In the genomic region with DNA sequence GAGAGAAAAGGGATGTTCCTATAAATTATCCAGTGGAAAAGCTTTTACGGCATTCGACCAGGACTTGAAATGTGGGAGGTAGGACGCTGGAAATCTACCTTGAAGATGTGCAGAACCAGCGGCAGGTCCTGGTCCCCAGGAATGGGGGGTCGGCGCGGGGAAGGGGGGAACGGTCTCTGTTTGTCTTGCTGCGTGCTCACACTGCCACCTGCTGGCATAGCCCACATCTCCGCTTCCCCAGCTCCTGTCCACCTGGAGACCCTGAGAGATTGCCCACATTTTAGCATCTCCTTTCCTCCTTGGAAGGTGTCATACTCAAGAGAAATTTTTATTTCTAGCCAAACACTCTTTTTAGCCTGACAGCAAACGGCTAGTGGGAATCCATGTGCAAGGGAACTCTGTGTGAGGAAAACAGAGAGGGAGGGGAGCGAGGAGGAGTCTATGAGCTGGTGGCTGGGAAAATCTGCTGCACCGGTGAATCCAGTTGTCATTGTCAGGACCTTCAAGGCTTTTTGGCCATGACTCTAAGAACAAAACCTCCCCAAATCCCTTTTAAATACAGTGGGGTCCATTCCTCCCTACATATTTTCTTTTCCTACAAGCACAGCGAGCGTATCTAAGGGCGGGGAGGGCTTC, we compare ENCODE assay signal across 8 cellular contexts.
A peak's percentile ranks its signal among the peaks of the same experiment; 100 is the strongest.
DNase-seq lines count a peak whose midpoint lies in the region; ATAC-seq, FAIRE-seq and TF ChIP-seq lines count a peak whose summit lies in the region.

No MANE protein-coding gene starts in this region.

- peak; percentile 32 for DNase-seq in DND-41
- peak; percentile 8 for DNase-seq in HT-29 (ENCODE audit: low spot score)
- DNase-seq in astrocyte of the cerebellum (ENCODE audit: low read depth) = no peak
- no peak for DNase-seq in kidney
- peak; percentile 29 to 31 for DNase-seq in thyroid gland
- no peak for DNase-seq in stimulated activated effector memory CD8-positive, alpha-beta T cell treated with anti-CD3 and anti-CD28 coated beads, Interleukin-12 subunit alpha, Interleukin-12 subunit beta, amount 100 ng/mL, for 72 hours (ENCODE audit: low spot score in 2 of 2)

- no peak for TF ChIP-seq POLR2A in thyroid gland (IDR thresholded peaks at IDR 0.05)

- H3K9me3 ChIP-seq in DND-41 (ENCODE audit: insufficient read depth, low read length, severe bottlenecking) = no peaks in the 10 kb centered on the region
- no peaks in the 10 kb centered on the region for H3K9me3 ChIP-seq in kidney (ENCODE audit: control insufficient read depth in 1 of 2, low read length in 2 of 2)
- no peaks in the 10 kb centered on the region for H3K9me3 ChIP-seq in thyroid gland

- H3K4me1 Mint-ChIP-seq in stimulated activated effector memory CD8-positive, alpha-beta T cell treated with anti-CD3 and anti-CD28 coated beads, Interleukin-12 subunit alpha, Interleukin-12 subunit beta, amount 100 ng/mL, for 72 hours = no peaks in the 10 kb centered on the region

- H3K36me3 Mint-ChIP-seq in stimulated activated effector memory CD8-positive, alpha-beta T cell treated with anti-CD3 and anti-CD28 coated beads, Interleukin-12 subunit alpha, Interleukin-12 subunit beta, amount 100 ng/mL, for 72 hours = no peaks in the 10 kb centered on the region

- H2AFZ ChIP-seq in DND-41 (ENCODE audit: low read depth, low read length) = 0 out of 2 replicates have a peak overlapping the region, but pooled peaks have one; percentile 6

- TF ChIP-seq CTCF in DND-41 (IDR thresholded peaks at IDR 0.05; ENCODE audit: borderline replicate concordance, extremely low read depth, low read length, poor library complexity, severe bottlenecking) (peak; percentile 76), astrocyte of the cerebellum (IDR thresholded peaks at IDR 0.05; ENCODE audit: low read depth, low read length, missing control alignments) (peak; percentile 94), kidney (IDR thresholded peaks at IDR 0.05; ENCODE audit: borderline replicate concordance, extremely low read depth, insufficient read depth) (peak; percentile 64), thyroid gland (IDR thresholded peaks at IDR 0.05) (peak; percentile 42 to 71 (median 67))

- H3K4me3 Mint-ChIP-seq in stimulated activated effector memory CD8-positive, alpha-beta T cell treated with anti-CD3 and anti-CD28 coated beads, Interleukin-12 subunit alpha, Interleukin-12 subunit beta, amount 100 ng/mL, for 72 hours = no peak overlapping the region

- H3K4me3 ChIP-seq in DND-41 (ENCODE audit: low read depth in 1 of 2, low read length in 2 of 2) (no peak overlapping the region), astrocyte of the cerebellum (ENCODE audit: low read depth, low read length) (no peak overlapping the region), kidney (ENCODE audit: low read length in 2 of 2) (peak overlapping the region; percentile 23 to 52), thyroid gland (replicated peaks in 1 of 3) (no peak overlapping the region)

- no peak overlapping the region for H3K4me2 ChIP-seq in DND-41 (ENCODE audit: insufficient read depth, low read length)

- ATAC-seq in DND-41 (ENCODE audit: insufficient read depth, low read depth) (peak; percentile 53; the same call in 2 of the 3 replicates), GM18517 (IDR thresholded peaks at IDR 0.05; ENCODE audit: unreplicated experiment) (no peak), HG02588 (IDR thresholded peaks at IDR 0.05; ENCODE audit: unreplicated experiment) (no peak)
- ATAC-seq in stimulated activated effector memory CD8-positive, alpha-beta T cell treated with anti-CD3 and anti-CD28 coated beads, Interleukin-12 subunit alpha, Interleukin-12 subunit beta, amount 100 ng/mL, for 72 hours = no peak

- intact Hi-C loops in kidney (cut with DNase I) = no loop called here
- intact Hi-C loops in thyroid gland (cut with DNase I) = no loop called here

- FAIRE-seq in kidney (lab: Jason Lieb, UNC) = no peak

- H3K9ac ChIP-seq in DND-41 (ENCODE audit: low read depth, low read length) (no peak overlapping the region), kidney (ENCODE audit: low read length in 2 of 2) (no peak overlapping the region)

- WGBS in thyroid gland, 2 donors = 32 to 42% methylated on average over 16 of the region's 16 CpGs

- H3K4me1 ChIP-seq in DND-41 (ENCODE audit: insufficient read depth, low read length) (0 out of 2 replicates have a peak, but pooled peaks cover 6% of the 10 kb centered on the region), kidney (ENCODE audit: control insufficient read depth in 1 of 2, insufficient read depth in 1 of 2, low read depth in 1 of 2, low read length in 2 of 2) (peaks cover 0 to 2% of the 10 kb centered on the region in 2 donors), thyroid gland (no peaks in the 10 kb centered on the region)

- H3K27me3 ChIP-seq in DND-41 (ENCODE audit: insufficient read depth, low read length, poor library complexity) = no peaks in the 10 kb centered on the region
- H3K27me3 ChIP-seq in thyroid gland = no peaks in the 10 kb centered on the region

- no peaks in the 10 kb centered on the region for H4K20me1 ChIP-seq in DND-41 (ENCODE audit: insufficient read depth, low read length)

- H3K79me2 ChIP-seq in DND-41 (ENCODE audit: insufficient read depth, low read length) = no peaks in the 10 kb centered on the region

- no peak overlapping the region for H3K27ac ChIP-seq in DND-41 (ENCODE audit: low read length)
- H3K27ac ChIP-seq in kidney (ENCODE audit: low read depth in 2 of 2, low read length in 2 of 2) = no peak overlapping the region
- H3K27ac ChIP-seq in thyroid gland = no peak overlapping the region

- H3K27ac Mint-ChIP-seq in stimulated activated effector memory CD8-positive, alpha-beta T cell treated with anti-CD3 and anti-CD28 coated beads, Interleukin-12 subunit alpha, Interleukin-12 subunit beta, amount 100 ng/mL, for 72 hours = no peak overlapping the region

- H3K36me3 ChIP-seq in DND-41 (ENCODE audit: insufficient read depth, low read length) (no peaks in the 10 kb centered on the region), kidney (ENCODE audit: control insufficient read depth in 1 of 2, insufficient read depth in 2 of 2, low read length in 2 of 2) (no peaks in the 10 kb centered on the region), thyroid gland (no peaks in the 10 kb centered on the region)

- in situ Hi-C loops in astrocyte of the cerebellum (cut with HindIII; ENCODE audit: low sequenced_read_pairs) = loop anchor here (10.0 kb wide), 1 partner anchor 284 kb away; no protein-coding TSS in a partner anchor

- no peaks in the 10 kb centered on the region for H3K9me3 Mint-ChIP-seq in stimulated activated effector memory CD8-positive, alpha-beta T cell treated with anti-CD3 and anti-CD28 coated beads, Interleukin-12 subunit alpha, Interleukin-12 subunit beta, amount 100 ng/mL, for 72 hours

Comparison
In these comparisons a context has a peak if more than half of its experiments do, and no peak if none do; other contexts are left out.
1. DNase-seq: peak in DND-41 (single experiment), HT-29 (single experiment) and thyroid gland (2 of 2); none in astrocyte of the cerebellum (single experiment), kidney (single experiment) and stimulated activated effector memory CD8-positive, alpha-beta T cell treated with anti-CD3 and anti-CD28 coated beads, Interleukin-12 subunit alpha, Interleukin-12 subunit beta, amount 100 ng/mL, for 72 hours (0 of 2).
2. H3K4me3 ChIP-seq: peak in kidney (2 of 2); none in DND-41 (0 of 2), astrocyte of the cerebellum (single experiment) and thyroid gland (0 of 3).
3. Peak in every context shown above with its lines, with median percentiles within 50 percentile points of each other: CTCF ChIP-seq.